In the genomic region with DNA sequence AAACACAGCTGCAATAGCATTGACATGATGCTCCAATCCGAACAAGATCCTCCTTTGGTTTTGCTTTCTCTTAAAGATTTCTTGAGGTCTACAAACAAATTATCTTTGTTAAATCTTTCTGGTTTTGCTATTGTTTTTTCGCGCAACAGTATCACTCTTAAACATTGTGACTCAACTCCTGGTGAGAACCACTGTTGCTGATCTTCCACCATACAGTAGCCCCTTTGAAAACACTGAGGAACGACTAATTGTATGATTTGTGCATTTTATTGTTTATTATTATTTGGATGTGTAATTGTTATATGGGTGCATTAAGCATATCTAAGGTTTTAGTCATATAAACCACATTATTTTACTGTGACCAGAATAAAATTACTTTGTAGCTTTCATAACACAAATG, we compare ENCODE assay signal across 14 cellular contexts.
"Had no signal": no experiment of that assay in that cellular context is flagged by ENCODE, and none has a peak within 500 bp of the region (broad histone marks: within the 10 kb centered on the region; RNA-seq: fewer than 3 reads in every experiment).

No MANE protein-coding gene starts in this region.

- H3K27ac ChIP-seq: ascending aorta, prostate gland, testis, upper lobe of right lung had no signal

- H3K4me2 ChIP-seq: smooth muscle cell had no signal

- H3K4me1 ChIP-seq: ascending aorta, prostate gland, testis, upper lobe of right lung had no signal

- H3K4me3 ChIP-seq: ascending aorta, prostate gland, smooth muscle cell, testis, upper lobe of right lung had no signal

- ATAC-seq: right cardiac atrium, upper lobe of right lung had no signal

- H3K36me3 ChIP-seq: ascending aorta, prostate gland, upper lobe of right lung had no signal

- H3K9me3 ChIP-seq: ascending aorta, prostate gland, testis, upper lobe of right lung had no signal

- DNase-seq: activated CD4-positive, alpha-beta T cell treated with anti-CD3 and anti-CD28 coated beads, Interleukin-2, amount 50 U/mL, for 4 hours; activated CD4-positive, CD25-positive, alpha-beta regulatory T cell treated with anti-CD3 and anti-CD28 coated beads, Interleukin-2, amount 50 U/mL, for 72 hours; activated naive CD4-positive, alpha-beta T cell treated with anti-CD3 and anti-CD28 coated beads for 36 hours; caudate nucleus; erythroblast; hypothalamus; kidney glomerular epithelial cell; occipital lobe; right cardiac atrium; testis; upper lobe of right lung had no signal

- H3K27me3 ChIP-seq: ascending aorta, testis, upper lobe of right lung had no signal
